ENCODE assay signal across 14 cellular contexts in genomic region chr4:87041142-87041541, GRCh38.
A peak's percentile ranks its signal among the peaks of the same experiment; 100 is the strongest.
DNase-seq lines count a peak whose midpoint lies in the region; ATAC-seq, FAIRE-seq and TF ChIP-seq lines count a peak whose summit lies in the region.
"Had no signal": no experiment of that assay in that cellular context is flagged by ENCODE, and none has a peak within 500 bp of the region (broad histone marks: within the 10 kb centered on the region; RNA-seq: fewer than 3 reads in every experiment).

No MANE protein-coding gene starts in this region.

- no peak overlapping the region for H3K27ac Mint-ChIP-seq in astrocyte (ENCODE audit: unreplicated experiment)
- H3K27ac Mint-ChIP-seq in stimulated activated naive B cell treated with anti-CD40 and anti-IgM and Interleukin-4, amounts not matched to agents 10 μg/mL and 1 μg/mL and 100 μg/mL, for 72 hours: peak overlapping the region; percentile 25
- H3K27ac Mint-ChIP-seq: activated naive CD4-positive, alpha-beta T cell treated with anti-CD3 and anti-CD28 coated beads, Interleukin-2, amount 50 U/mL, for 24 hours; CD8-positive, alpha-beta T cell had no signal

- H3K27me3 ChIP-seq in astrocyte (ENCODE audit: insufficient read depth, low read length) (no peaks in the 10 kb centered on the region), left ventricle myocardium inferior (ENCODE audit: low read depth) (no peaks in the 10 kb centered on the region)
- H3K27me3 ChIP-seq: pancreas had no signal

- H3K4me3 Mint-ChIP-seq in astrocyte (ENCODE audit: unreplicated experiment): no peak overlapping the region
- H3K4me3 Mint-ChIP-seq in stimulated activated naive B cell treated with anti-CD40 and anti-IgM and Interleukin-4, amounts not matched to agents 10 μg/mL and 1 μg/mL and 100 μg/mL, for 72 hours: no peak overlapping the region
- H3K4me3 Mint-ChIP-seq: activated naive CD4-positive, alpha-beta T cell treated with anti-CD3 and anti-CD28 coated beads, Interleukin-2, amount 50 U/mL, for 24 hours; CD8-positive, alpha-beta T cell had no signal

- FAIRE-seq in astrocyte (lab: Jason Lieb, UNC): no peak
- FAIRE-seq in HTR-8/SVneo (lab: Jason Lieb, UNC): no peak
- FAIRE-seq: GM19239, pancreas, TTC549 had no signal

- H3K4me1 Mint-ChIP-seq in astrocyte (ENCODE audit: low read depth, unreplicated experiment): peaks cover 44% of the 10 kb centered on the region
- H3K4me1 Mint-ChIP-seq in stimulated activated naive B cell treated with anti-CD40 and anti-IgM and Interleukin-4, amounts not matched to agents 10 μg/mL and 1 μg/mL and 100 μg/mL, for 72 hours: peaks cover 30 to 34% of the 10 kb centered on the region in 2 donors

- no peak overlapping the region for H3K9ac ChIP-seq in astrocyte (ENCODE audit: low read length)

- H3K79me2 ChIP-seq in astrocyte (ENCODE audit: insufficient read depth, low read length): peaks cover 58% of the 10 kb centered on the region

- H4K20me1 ChIP-seq in astrocyte (ENCODE audit: insufficient read depth, low read length): peaks cover 62% of the 10 kb centered on the region

- H3K9me3 Mint-ChIP-seq in astrocyte (ENCODE audit: unreplicated experiment): no peaks in the 10 kb centered on the region
- no peaks in the 10 kb centered on the region for H3K9me3 Mint-ChIP-seq in stimulated activated naive B cell treated with anti-CD40 and anti-IgM and Interleukin-4, amounts not matched to agents 10 μg/mL and 1 μg/mL and 100 μg/mL, for 72 hours
- H3K9me3 Mint-ChIP-seq: activated naive CD4-positive, alpha-beta T cell treated with anti-CD3 and anti-CD28 coated beads, Interleukin-2, amount 50 U/mL, for 24 hours; CD8-positive, alpha-beta T cell had no signal

- DNase-seq in GM03348 (ENCODE audit: low spot score) (peak; percentile 13), astrocyte (ENCODE audit: low read depth) (peak; percentile 56), left ventricle myocardium inferior (no peak), SK-N-DZ (ENCODE audit: low spot score) (no peak), DMS53 treated with DMSO at 0.1 percent for 48 hours (lab: John Stamatoyannopoulos, UW; ENCODE audit: unreplicated experiment) (no peak), GM19238 (ENCODE audit: insufficient read length, low spot score) (no peak), HTR-8/SVneo (ENCODE audit: insufficient read length, low spot score) (no peak)
- no peak for DNase-seq in stimulated activated naive B cell treated with anti-CD40 and anti-IgM and Interleukin-4, amounts not matched to agents 10 μg/mL and 1 μg/mL and 100 μg/mL, for 72 hours
- DNase-seq: CD8-positive, alpha-beta T cell; NCI-H146; pancreas had no signal

- no peak overlapping the region for H2AFZ ChIP-seq in astrocyte (ENCODE audit: low read depth, low read length)

- H3K4me1 ChIP-seq in astrocyte (ENCODE audit: insufficient read depth, low read length) (peaks cover 30% of the 10 kb centered on the region), left ventricle myocardium inferior (peaks cover 100% of the 10 kb centered on the region)

- H3K4me3 ChIP-seq in astrocyte (ENCODE audit: insufficient read depth, low read depth, low read length) (no peak overlapping the region), left ventricle myocardium inferior (no peak overlapping the region)
- H3K4me3 ChIP-seq: pancreas had no signal

- intact Hi-C loops in left ventricle myocardium inferior (cut with micrococcal nuclease): no loop called here

- no peak overlapping the region for H3K27ac ChIP-seq in astrocyte (ENCODE audit: low read depth, low read length)
- peak overlapping the region; percentile 92 for H3K27ac ChIP-seq in left ventricle myocardium inferior (replicated peaks)

- H3K36me3 Mint-ChIP-seq in astrocyte (ENCODE audit: low read depth, unreplicated experiment): no peaks in the 10 kb centered on the region
- no peaks in the 10 kb centered on the region for H3K36me3 Mint-ChIP-seq in stimulated activated naive B cell treated with anti-CD40 and anti-IgM and Interleukin-4, amounts not matched to agents 10 μg/mL and 1 μg/mL and 100 μg/mL, for 72 hours

- no peaks in the 10 kb centered on the region for H3K27me3 Mint-ChIP-seq in astrocyte (ENCODE audit: low read depth, unreplicated experiment)
- H3K27me3 Mint-ChIP-seq in stimulated activated naive B cell treated with anti-CD40 and anti-IgM and Interleukin-4, amounts not matched to agents 10 μg/mL and 1 μg/mL and 100 μg/mL, for 72 hours: no peaks in the 10 kb centered on the region
- H3K27me3 Mint-ChIP-seq: activated naive CD4-positive, alpha-beta T cell treated with anti-CD3 and anti-CD28 coated beads, Interleukin-2, amount 50 U/mL, for 24 hours had no signal

- no peak for ATAC-seq in stimulated activated naive B cell treated with anti-CD40 and anti-IgM and Interleukin-4, amounts not matched to agents 10 μg/mL and 1 μg/mL and 100 μg/mL, for 72 hours (replicated peaks)
- ATAC-seq: CD8-positive, alpha-beta T cell had no signal

- TF ChIP-seq CTCF in astrocyte (IDR thresholded peaks at IDR 0.05; ENCODE audit: insufficient read depth, low read depth, low read length): no peak
- no peak for TF ChIP-seq CTCF in left ventricle myocardium inferior (IDR thresholded peaks at IDR 0.05; ENCODE audit: borderline replicate concordance)

- H3K36me3 ChIP-seq in astrocyte (ENCODE audit: insufficient read depth, low read length): no peaks in the 10 kb centered on the region
- H3K36me3 ChIP-seq in left ventricle myocardium inferior: no peaks in the 10 kb centered on the region
- H3K36me3 ChIP-seq: pancreas had no signal

- H3K4me2 ChIP-seq in astrocyte (ENCODE audit: low read length): no peak overlapping the region

- H3K9me3 ChIP-seq in astrocyte (ENCODE audit: insufficient read depth, low read depth, low read length) (no peaks in the 10 kb centered on the region), left ventricle myocardium inferior (replicated peaks) (no peaks in the 10 kb centered on the region)
- H3K9me3 ChIP-seq: pancreas had no signal

Comparison
In these comparisons a context has a peak if more than half of its experiments do, and no peak if none do; other contexts are left out.
1. DNase-seq: peak in GM03348 (single experiment) and astrocyte (single experiment); none in left ventricle myocardium inferior (single experiment), stimulated activated naive B cell treated with anti-CD40 and anti-IgM and Interleukin-4, amounts not matched to agents 10 μg/mL and 1 μg/mL and 100 μg/mL, for 72 hours (single experiment), SK-N-DZ (single experiment), DMS53 treated with DMSO at 0.1 percent for 48 hours (single experiment), GM19238 (single experiment) and HTR-8/SVneo (single experiment).